In genomic region chr19:32405431-32406160, GRCh38 we compare ENCODE assay signal across 8 cellular contexts.
DNase-seq lines count a peak whose midpoint lies in the region; ATAC-seq lines count a peak whose summit lies in the region.

TSS of gene DPY19L3 (plus strand) at chr19:32405770. CDS start at chr19:32408254, 2,484 bp downstream.

- ATAC-seq in GM19025 (IDR thresholded peaks at IDR 0.05; ENCODE audit: low read depth, unreplicated experiment) = peak; percentile 94
- ATAC-seq in HG03280 (IDR thresholded peaks at IDR 0.05; ENCODE audit: unreplicated experiment) = peak; percentile 95

- peak; percentile 98 for DNase-seq in AG20443 (ENCODE audit: low spot score)
- DNase-seq in NCI-H345 (lab: John Stamatoyannopoulos, UW) = peak; percentile 99
- DNase-seq in activated CD4-positive, CD25-positive, alpha-beta regulatory T cell treated with anti-CD3 and anti-CD28 coated beads, Interleukin-2, amount 50 U/mL, for 72 hours = peak; percentile 96
- peak; percentile 94 for DNase-seq in cerebellar cortex (ENCODE audit: low spot score)
- peak; percentile 97 for DNase-seq in islet precursor cell
- DNase-seq in stimulated activated CD4-positive, alpha-beta T cell treated with anti-CD3 and anti-CD28 coated beads, Interleukin-12 subunit alpha, Interleukin-12 subunit beta, amount 100 ng/mL, for 4 hours = peak; percentile 93

Comparison
In these comparisons a context has a peak if more than half of its experiments do, and no peak if none do; other contexts are left out.
1. Peak in every context shown above with its lines: DNase-seq and ATAC-seq.